In the genomic region with DNA sequence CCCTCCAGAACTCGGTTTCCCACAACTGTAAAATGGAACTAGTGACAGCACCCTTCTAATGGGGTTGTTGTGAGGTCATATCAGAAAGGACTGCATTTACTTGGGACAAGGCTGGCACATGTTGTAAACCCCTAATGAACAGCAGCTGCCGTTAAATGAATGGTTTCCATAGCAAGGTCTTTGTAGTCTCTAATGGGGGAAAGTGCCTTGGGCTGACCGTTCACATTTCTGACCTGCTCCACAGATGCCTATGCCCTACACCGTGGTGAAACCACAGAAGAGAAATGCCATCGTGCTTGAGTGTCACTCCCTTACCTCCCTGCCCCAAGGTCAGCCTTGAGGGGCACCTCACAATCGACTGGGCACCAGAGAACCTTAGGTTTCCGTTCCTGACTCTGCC, we compare ENCODE assay signal across 34 cellular contexts.
"Had no signal": no experiment of that assay in that cellular context is flagged by ENCODE, and none has a peak within 500 bp of the region (broad histone marks: within the 10 kb centered on the region; RNA-seq: fewer than 3 reads in every experiment).

No MANE protein-coding gene starts in this region.

- DNase-seq: activated CD4-positive, alpha-beta memory T cell treated with anti-CD3 and anti-CD28 coated beads, Interleukin-2, amount 10 ng/mL, durations not matched to agents 7 days and 5 days; activated CD4-positive, alpha-beta T cell treated with anti-CD3 and anti-CD28 coated beads for 1 hour; activated CD4-positive, alpha-beta T cell treated with anti-CD3 and anti-CD28 coated beads for 48 hours; activated CD4-positive, CD25-positive, alpha-beta regulatory T cell; activated CD8-positive, alpha-beta memory T cell treated with anti-CD3 and anti-CD28 coated beads for 24 hours; activated CD8-positive, alpha-beta memory T cell treated with anti-CD3 and anti-CD28 coated beads, Interleukin-2, amount 10 ng/mL, durations not matched to agents 7 days and 5 days; activated CD8-positive, alpha-beta memory T cell treated with anti-CD3 and anti-CD28 coated beads, Interleukin-2, amount 50 U/mL, for 48 hours; activated effector memory CD4-positive, alpha-beta T cell treated with anti-CD3 and anti-CD28 coated beads, Interleukin-2, amount 50 U/mL, for 16 hours; activated naive CD4-positive, alpha-beta T cell; activated naive CD8-positive, alpha-beta T cell treated with anti-CD3 and anti-CD28 coated beads, Interleukin-2, amount 10 ng/mL, durations not matched to agents 7 days and 5 days; activated T-cell treated with anti-CD3 and anti-CD28 coated beads, Interleukin-2, amount 50 U/mL, for 48 hours; amygdala; NCI-H1105; NCI-H1417 treated with DMSO at 0.1 percent for 48 hours; NCI-H187 treated with DMSO at 0.1 percent for 48 hours; NCI-H2081; NCI-H2171 treated with DMSO at 0.1 percent for 48 hours; NCI-H2227 treated with DMSO at 0.1 percent for 48 hours; NCI-H446; NCI-H510A treated with DMSO at 0.1 percent for 48 hours; NCI-H526 treated with DMSO at 0.1 percent for 48 hours; RPMI8226; SHP77 treated with DMSO at 0.1 percent for 48 hours; SW 1271; T-helper 1 cell; T-helper 2 cell; T-helper 9 cell; WERI-Rb-1 had no signal

- H3K27me3 ChIP-seq: ascending aorta, cardiac muscle cell, SJSA1 had no signal

- H3K36me3 ChIP-seq: ascending aorta, cardiac muscle cell, SJSA1, WERI-Rb-1 had no signal

- H3K4me2 ChIP-seq: KMS-11 had no signal

- H3K9ac ChIP-seq: KMS-11 had no signal

- ATAC-seq: activated CD8-positive, alpha-beta memory T cell treated with anti-CD3 and anti-CD28 coated beads, Interleukin-2, amount 10 ng/mL, durations not matched to agents 7 days and 5 days; activated T-helper 17 cell treated with anti-CD3 and anti-CD28 coated beads, Interleukin-2, amount 50 U/mL, for 72 hours; Panc1 had no signal

- H3K4me1 ChIP-seq: ascending aorta, SJSA1 had no signal

- H3K27ac ChIP-seq: ascending aorta, cardiac muscle cell, KMS-11, SJSA1, WERI-Rb-1 had no signal

- H3K9me3 ChIP-seq: ascending aorta, SJSA1 had no signal

- H3K4me3 ChIP-seq: ascending aorta, cardiac muscle cell, SJSA1 had no signal
